ENCODE assay signal across 11 cellular contexts in genomic region chr14:60862283-60862682, GRCh38.
A peak's percentile ranks its signal among the peaks of the same experiment; 100 is the strongest.
DNase-seq lines count a peak whose midpoint lies in the region; ATAC-seq and TF ChIP-seq lines count a peak whose summit lies in the region.
"Had no signal": no experiment of that assay in that cellular context is flagged by ENCODE, and none has a peak within 500 bp of the region (broad histone marks: within the 10 kb centered on the region; RNA-seq: fewer than 3 reads in every experiment).

No MANE protein-coding gene starts in this region.

- peak in 7 of 8 donors; percentile 55 to 94 (median 76) for ATAC-seq in heart right ventricle
- ATAC-seq: activated CD8-positive, alpha-beta T cell treated with anti-CD3 and anti-CD28 coated beads, Interleukin-2, amount 10 ng/mL, durations not matched to agents 7 days and 5 days had no signal

- DNase-seq in LHCN-M2 (ENCODE audit: low read depth) = peak; percentile 88
- peak; percentile 46 for DNase-seq in NCI-H774 (lab: John Stamatoyannopoulos, UW)
- DNase-seq in heart right ventricle = peak in 1 of 2 donors; percentile 41
- no peak for DNase-seq in suprapubic skin (ENCODE audit: low spot score in 2 of 2)
- DNase-seq in stimulated activated CD4-positive, alpha-beta T cell treated with anti-CD3 and anti-CD28 coated beads, Interleukin-2, amount 100 ng/mL, for 24 hours = no peak
- no peak for DNase-seq in Ammon's horn (ENCODE audit: low spot score)
- DNase-seq in anterior cingulate cortex (lab: John Stamatoyannopoulos, UW) = no peak
- DNase-seq: activated CD8-positive, alpha-beta T cell treated with anti-CD3 and anti-CD28 coated beads, Interleukin-2, amount 10 ng/mL, durations not matched to agents 7 days and 5 days; central memory CD4-positive, alpha-beta T cell; GDM1 had no signal

- TF ChIP-seq EP300 in suprapubic skin (IDR thresholded peaks at IDR 0.05) = no peak

- no peaks in the 10 kb centered on the region for H3K36me3 ChIP-seq in heart right ventricle
- no peaks in the 10 kb centered on the region for H3K36me3 ChIP-seq in suprapubic skin
- H3K36me3 ChIP-seq: thoracic aorta had no signal

- H3K9me3 ChIP-seq in heart right ventricle = peaks cover 0 to 6% (median 0%) of the 10 kb centered on the region in 11 donors
- H3K9me3 ChIP-seq in suprapubic skin = no peaks in the 10 kb centered on the region
- H3K9me3 ChIP-seq: thoracic aorta had no signal

- H3K4me3 ChIP-seq in heart right ventricle (no peak overlapping the region), suprapubic skin (no peak overlapping the region)
- H3K4me3 ChIP-seq: thoracic aorta had no signal

- 35 to 40% methylated on average over 2 of the region's 2 CpGs for WGBS in heart right ventricle, 2 donors
- WGBS in suprapubic skin = 38% methylated on average over 2 of the region's 2 CpGs

- TF ChIP-seq CTCF in heart right ventricle (IDR thresholded peaks at IDR 0.05) = no peak
- TF ChIP-seq CTCF in suprapubic skin (IDR thresholded peaks at IDR 0.05) = no peak

- H3K4me1 ChIP-seq in heart right ventricle (peaks cover 0 to 39% (median 11%) of the 10 kb centered on the region in 9 donors), suprapubic skin (peaks cover 25% of the 10 kb centered on the region)

- H3K27me3 ChIP-seq in heart right ventricle = no peaks in the 10 kb centered on the region
- H3K27me3 ChIP-seq in suprapubic skin = no peaks in the 10 kb centered on the region

- intact Hi-C loops in heart right ventricle (cut with DNase I) = loop anchor here in 2 of 10 donors (5.0 to 10.0 kb wide), 2 partner anchors 93 to 120 kb away; partner anchors contain the start of genes SLC38A6 (in 1 of the 2) and TRMT5 (in 1 of the 2)

- H3K27ac ChIP-seq in heart right ventricle (peak overlapping the region in 1 of 10 donors; percentile 17), suprapubic skin (peak overlapping the region; percentile 1)

- TF ChIP-seq POLR2A in suprapubic skin (IDR thresholded peaks at IDR 0.05) = no peak

Comparison
In these comparisons a context has a peak if more than half of its experiments do, and no peak if none do; other contexts are left out.
1. DNase-seq: peak in LHCN-M2 (single experiment) and NCI-H774 (single experiment); none in suprapubic skin (0 of 2), stimulated activated CD4-positive, alpha-beta T cell treated with anti-CD3 and anti-CD28 coated beads, Interleukin-2, amount 100 ng/mL, for 24 hours (0 of 2), Ammon's horn (single experiment) and anterior cingulate cortex (0 of 58).